ENCODE assay signal across 10 cellular contexts in genomic region chr11:102733232-102733875, GRCh38. TPM values are rescaled to one million over a fixed set of nuclear protein-coding genes. Genes with fewer than 3 reads are reported as not detected.
DNase-seq lines count a peak whose midpoint lies in the region; ATAC-seq and TF ChIP-seq lines count a peak whose summit lies in the region.
"Had no signal": no experiment of that assay in that cellular context is flagged by ENCODE, and none has a peak within 500 bp of the region (broad histone marks: within the 10 kb centered on the region; RNA-seq: fewer than 3 reads in every experiment).

No MANE protein-coding gene starts in this region.

- TF ChIP-seq CTCF in CD14-positive monocyte (IDR thresholded peaks at IDR 0.05) (peak; percentile 89), foreskin keratinocyte (conservative IDR thresholded peaks at IDR 0.05) (peak; percentile 96), suprapubic skin (IDR thresholded peaks at IDR 0.05) (peak in 1 of 2 donors; percentile 26)

- intact Hi-C loops in CD14-positive monocyte (cut with micrococcal nuclease): loop anchor here (5.0 to 10.0 kb wide), 2 partner anchors 204 to 211 kb away; no protein-coding TSS in a partner anchor

- 65% methylated on average over 8 of the region's 8 CpGs for WGBS in suprapubic skin

- no peaks in the 10 kb centered on the region for H3K36me3 ChIP-seq in suprapubic skin

- no peaks in the 10 kb centered on the region for H3K9me3 Mint-ChIP-seq in CD14-positive monocyte
- no peaks in the 10 kb centered on the region for H3K9me3 Mint-ChIP-seq in activated CD4-positive, alpha-beta T cell treated with anti-CD3 and anti-CD28 coated beads, Interleukin-2, amount 10 ng/mL, durations not matched to agents 7 days and 5 days
- H3K9me3 Mint-ChIP-seq: T-cell had no signal

- no peaks in the 10 kb centered on the region for H3K9me3 ChIP-seq in suprapubic skin

- no peak overlapping the region for H3K4me3 Mint-ChIP-seq in CD14-positive monocyte
- H3K4me3 Mint-ChIP-seq in activated CD4-positive, alpha-beta T cell treated with anti-CD3 and anti-CD28 coated beads, Interleukin-2, amount 10 ng/mL, durations not matched to agents 7 days and 5 days: no peak overlapping the region
- H3K4me3 Mint-ChIP-seq: T-cell had no signal

- DNase-seq in CD14-positive monocyte (ENCODE audit: low spot score) (peak; percentile 65), NCI-H2081 treated with DMSO at 0.1 percent for 48 hours (lab: John Stamatoyannopoulos, UW) (peak; percentile 35), foreskin keratinocyte (peak; percentile 30 to 54), suprapubic skin (ENCODE audit: low spot score in 2 of 2) (no peak)
- peak; percentile 53 for DNase-seq in activated CD4-positive, alpha-beta T cell treated with anti-CD3 and anti-CD28 coated beads, Interleukin-2, amount 10 ng/mL, durations not matched to agents 7 days and 5 days
- peak; percentile 19 for DNase-seq in stimulated activated CD4-positive, alpha-beta T cell treated with anti-CD3 and anti-CD28 coated beads, Interleukin-12 subunit alpha, Interleukin-12 subunit beta, amount 100 ng/mL, for 4 hours

- no peak for TF ChIP-seq POLR2A in suprapubic skin (IDR thresholded peaks at IDR 0.05)

- H3K36me3 Mint-ChIP-seq in CD14-positive monocyte: no peaks in the 10 kb centered on the region
- H3K36me3 Mint-ChIP-seq in activated CD4-positive, alpha-beta T cell treated with anti-CD3 and anti-CD28 coated beads, Interleukin-2, amount 10 ng/mL, durations not matched to agents 7 days and 5 days (ENCODE audit: low read depth): no peaks in the 10 kb centered on the region
- H3K36me3 Mint-ChIP-seq: T-cell had no signal

- H3K4me3 ChIP-seq in suprapubic skin: no peak overlapping the region

- peaks cover 9 to 22% (median 15%) of the 10 kb centered on the region in 3 donors for H3K27me3 Mint-ChIP-seq in CD14-positive monocyte (ENCODE audit: low read depth in 3 of 3)
- H3K27me3 Mint-ChIP-seq in activated CD4-positive, alpha-beta T cell treated with anti-CD3 and anti-CD28 coated beads, Interleukin-2, amount 10 ng/mL, durations not matched to agents 7 days and 5 days: peaks cover 12% of the 10 kb centered on the region

- no peak overlapping the region for H3K27ac ChIP-seq in foreskin keratinocyte
- no peak overlapping the region for H3K27ac ChIP-seq in suprapubic skin

- POLR2A ChIA-PET in activated CD4-positive, alpha-beta T cell treated with anti-CD3 and anti-CD28 coated beads, Interleukin-2, amount 10 ng/mL, durations not matched to agents 7 days and 5 days (lab: Charles Lee): no interaction called here

- H3K4me1 ChIP-seq in foreskin keratinocyte (peaks cover 4% of the 10 kb centered on the region), suprapubic skin (no peaks in the 10 kb centered on the region)

- H3K27me3 ChIP-seq in foreskin keratinocyte (peaks cover 3% of the 10 kb centered on the region), suprapubic skin (no peaks in the 10 kb centered on the region)

- peak; percentile 72 for ATAC-seq in GM18520 (IDR thresholded peaks at IDR 0.05; ENCODE audit: unreplicated experiment)
- ATAC-seq in HG02973 (IDR thresholded peaks at IDR 0.05; ENCODE audit: unreplicated experiment): peak; percentile 90
- peak; percentile 85 for ATAC-seq in foreskin keratinocyte
- ATAC-seq: T-cell had no signal

- no peak for TF ChIP-seq EP300 in suprapubic skin (IDR thresholded peaks at IDR 0.05)

- CTCF ChIA-PET in activated CD4-positive, alpha-beta T cell treated with anti-CD3 and anti-CD28 coated beads, Interleukin-2, amount 10 ng/mL, durations not matched to agents 7 days and 5 days (lab: Charles Lee): no interaction called here

- peaks cover 9% of the 10 kb centered on the region for H3K4me1 Mint-ChIP-seq in CD14-positive monocyte
- no peaks in the 10 kb centered on the region for H3K4me1 Mint-ChIP-seq in activated CD4-positive, alpha-beta T cell treated with anti-CD3 and anti-CD28 coated beads, Interleukin-2, amount 10 ng/mL, durations not matched to agents 7 days and 5 days
- H3K4me1 Mint-ChIP-seq: T-cell had no signal

- no peak overlapping the region for H3K27ac Mint-ChIP-seq in CD14-positive monocyte
- no peak overlapping the region for H3K27ac Mint-ChIP-seq in activated CD4-positive, alpha-beta T cell treated with anti-CD3 and anti-CD28 coated beads, Interleukin-2, amount 10 ng/mL, durations not matched to agents 7 days and 5 days
- H3K27ac Mint-ChIP-seq: T-cell had no signal

RNA-seq across cellular contexts. Expression of gene MMP8, which starts 8.6 kb away (rescaled TPM):
- polyA plus RNA-seq in CD14-positive monocyte (under 1 TPM in 1 of 2 donors, not detected in 1; 0.14 TPM), foreskin keratinocyte (not detected in 2 replicates)
- not detected for total RNA-seq in activated CD4-positive, alpha-beta T cell treated with anti-CD3 and anti-CD28 coated beads, Interleukin-2, amount 10 ng/mL, durations not matched to agents 7 days and 5 days
- total RNA-seq in foreskin keratinocyte (not detected in 2 replicates), suprapubic skin (under 1 TPM in 1 of 4 donors, not detected in 3; 0.15 TPM)
- total RNA-seq: pulmonary artery endothelial cell, T-cell had no signal

RNA-seq across cellular contexts. Expression of gene MMP27, which starts 27.8 kb away (rescaled TPM):
- polyA plus RNA-seq in CD14-positive monocyte (not detected), foreskin keratinocyte (not detected in 2 replicates)
- not detected for total RNA-seq in activated CD4-positive, alpha-beta T cell treated with anti-CD3 and anti-CD28 coated beads, Interleukin-2, amount 10 ng/mL, durations not matched to agents 7 days and 5 days
- total RNA-seq in foreskin keratinocyte (not detected in 2 replicates), suprapubic skin (under 1 TPM in 1 of 4 donors, not detected in 3; 0.65 TPM)
- total RNA-seq: pulmonary artery endothelial cell, T-cell had no signal

RNA-seq across cellular contexts. Expression of gene MMP10, which starts 47.1 kb away (rescaled TPM):
- not detected for polyA plus RNA-seq in CD14-positive monocyte
- total RNA-seq in activated CD4-positive, alpha-beta T cell treated with anti-CD3 and anti-CD28 coated beads, Interleukin-2, amount 10 ng/mL, durations not matched to agents 7 days and 5 days: not detected
- 1.7 and 5.2 TPM in 2 replicates for total RNA-seq in foreskin keratinocyte
- 1.8 and 4.4 TPM in 2 replicates for polyA plus RNA-seq in foreskin keratinocyte
- total RNA-seq in suprapubic skin: not detected
- total RNA-seq: T-cell had no signal

Comparison
In these comparisons a context has a peak if more than half of its experiments do, and no peak if none do; other contexts are left out.
1. DNase-seq: peak in CD14-positive monocyte (single experiment), NCI-H2081 treated with DMSO at 0.1 percent for 48 hours (single experiment), activated CD4-positive, alpha-beta T cell treated with anti-CD3 and anti-CD28 coated beads, Interleukin-2, amount 10 ng/mL, durations not matched to agents 7 days and 5 days (single experiment), foreskin keratinocyte (2 of 2) and stimulated activated CD4-positive, alpha-beta T cell treated with anti-CD3 and anti-CD28 coated beads, Interleukin-12 subunit alpha, Interleukin-12 subunit beta, amount 100 ng/mL, for 4 hours (single experiment); none in suprapubic skin (0 of 2).
2. Peak in every context shown above with its lines, with median percentiles within 50 percentile points of each other: ATAC-seq.